ENCODE assay signal across 17 cellular contexts in the genomic region with DNA sequence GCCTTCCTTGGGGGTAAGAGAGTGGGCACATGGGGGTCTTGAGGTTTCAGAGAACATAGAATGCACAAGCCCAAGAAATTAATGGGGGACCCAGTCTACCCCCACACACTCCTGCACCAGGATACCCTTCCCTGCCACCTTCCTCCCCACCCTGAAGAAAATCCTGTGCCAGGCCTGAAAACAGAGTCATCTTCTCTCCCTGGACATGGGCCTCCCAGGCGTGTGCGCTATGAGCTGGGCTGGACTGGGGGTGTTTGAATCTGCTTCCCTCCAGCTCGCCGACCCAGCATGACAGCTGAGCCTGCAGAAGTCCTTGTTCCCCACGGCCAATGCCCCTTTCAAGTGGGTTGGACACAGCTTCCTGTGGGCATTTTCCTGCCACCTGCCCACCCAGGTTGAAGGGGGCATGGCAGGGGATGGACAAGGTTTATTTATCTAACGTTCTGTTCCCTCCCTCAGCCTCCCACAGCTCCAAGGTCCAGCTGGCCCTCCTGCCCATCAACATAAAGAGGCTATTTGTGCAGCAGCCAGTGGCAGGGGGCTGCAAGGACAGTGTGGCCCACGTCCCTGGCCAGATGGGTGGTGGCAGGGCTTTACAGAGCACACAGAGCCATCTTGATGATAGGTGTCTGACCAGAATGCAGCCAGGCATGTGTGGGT.
"Had no signal": no experiment of that assay in that cellular context is flagged by ENCODE, and none has a peak within 500 bp of the region (broad histone marks: within the 10 kb centered on the region; RNA-seq: fewer than 3 reads in every experiment).

No MANE protein-coding gene starts in this region.

- H3K4me1 ChIP-seq: lower lobe of right lung, thyroid gland had no signal

- ATAC-seq: activated CD8-positive, alpha-beta memory T cell treated with anti-CD3 and anti-CD28 coated beads, Interleukin-2, amount 10 ng/mL, durations not matched to agents 7 days and 5 days; activated naive CD4-positive, alpha-beta T cell treated with anti-CD3 and anti-CD28 coated beads, Interleukin-2, amount 50 U/mL, for 72 hours; lower lobe of right lung; mucosa of descending colon; natural killer cell had no signal

- H3K27ac Mint-ChIP-seq: activated CD8-positive, alpha-beta memory T cell treated with anti-CD3 and anti-CD28 coated beads, Interleukin-2, amount 10 ng/mL, durations not matched to agents 7 days and 5 days; activated naive CD4-positive, alpha-beta T cell treated with anti-CD3 and anti-CD28 coated beads, Interleukin-2, amount 50 U/mL, for 72 hours; activated T-cell treated with anti-CD3 and anti-CD28 coated beads, Interleukin-2, amount 50 U/mL, for 24 hours; natural killer cell had no signal

- H3K27me3 ChIP-seq: brain microvascular endothelial cell, hepatocyte, stomach, thyroid gland had no signal

- H3K79me2 ChIP-seq: hepatocyte had no signal

- H2AFZ ChIP-seq: hepatocyte had no signal

- H3K4me1 Mint-ChIP-seq: natural killer cell had no signal

- H3K4me2 ChIP-seq: hepatocyte had no signal

- H3K4me3 ChIP-seq: hepatocyte, lower lobe of right lung, mucosa of descending colon, stomach, thyroid gland had no signal

- H3K36me3 Mint-ChIP-seq: activated CD8-positive, alpha-beta memory T cell treated with anti-CD3 and anti-CD28 coated beads, Interleukin-2, amount 10 ng/mL, durations not matched to agents 7 days and 5 days; activated naive CD4-positive, alpha-beta T cell treated with anti-CD3 and anti-CD28 coated beads, Interleukin-2, amount 50 U/mL, for 72 hours; natural killer cell had no signal

- DNase-seq: activated CD4-positive, alpha-beta T cell treated with anti-CD3 and anti-CD28 coated beads, Interleukin-2, amount 50 U/mL, for 4 hours; activated CD8-positive, alpha-beta memory T cell treated with anti-CD3 and anti-CD28 coated beads, Interleukin-2, amount 10 ng/mL, durations not matched to agents 7 days and 5 days; activated effector memory CD4-positive, alpha-beta T cell treated with anti-CD3 and anti-CD28 coated beads, Interleukin-2, amount 50 U/mL, for 16 hours; activated T-cell treated with anti-CD3 and anti-CD28 coated beads, Interleukin-2, amount 50 U/mL, for 24 hours; amniotic stem cell; brain microvascular endothelial cell; effector CD4-positive, alpha-beta T cell; lower lobe of right lung; natural killer cell; stimulated activated CD4-positive, alpha-beta T cell treated with anti-CD3 and anti-CD28 coated beads, Interleukin-15, amount 100 ng/mL, for 24 hours; stimulated activated CD4-positive, alpha-beta T cell treated with anti-CD3 and anti-CD28 coated beads, Interleukin-4, amount 100 ng/mL, for 24 hours; stomach; T-helper 2 cell; thyroid gland had no signal

- H3K4me3 Mint-ChIP-seq: activated CD8-positive, alpha-beta memory T cell treated with anti-CD3 and anti-CD28 coated beads, Interleukin-2, amount 10 ng/mL, durations not matched to agents 7 days and 5 days; activated T-cell treated with anti-CD3 and anti-CD28 coated beads, Interleukin-2, amount 50 U/mL, for 24 hours; natural killer cell had no signal

- H3K9me3 ChIP-seq: lower lobe of right lung, mucosa of descending colon, stomach, thyroid gland had no signal

- H3K36me3 ChIP-seq: brain microvascular endothelial cell, lower lobe of right lung, thyroid gland had no signal

- H3K9me3 Mint-ChIP-seq: activated naive CD4-positive, alpha-beta T cell treated with anti-CD3 and anti-CD28 coated beads, Interleukin-2, amount 50 U/mL, for 72 hours; activated T-cell treated with anti-CD3 and anti-CD28 coated beads, Interleukin-2, amount 50 U/mL, for 24 hours; natural killer cell had no signal

- H3K27ac ChIP-seq: brain microvascular endothelial cell, hepatocyte, lower lobe of right lung, stomach, thyroid gland had no signal

- H3K27me3 Mint-ChIP-seq: activated CD8-positive, alpha-beta memory T cell treated with anti-CD3 and anti-CD28 coated beads, Interleukin-2, amount 10 ng/mL, durations not matched to agents 7 days and 5 days; activated T-cell treated with anti-CD3 and anti-CD28 coated beads, Interleukin-2, amount 50 U/mL, for 24 hours had no signal
